12 cellular contexts compared by ENCODE assay signal in the genomic region with DNA sequence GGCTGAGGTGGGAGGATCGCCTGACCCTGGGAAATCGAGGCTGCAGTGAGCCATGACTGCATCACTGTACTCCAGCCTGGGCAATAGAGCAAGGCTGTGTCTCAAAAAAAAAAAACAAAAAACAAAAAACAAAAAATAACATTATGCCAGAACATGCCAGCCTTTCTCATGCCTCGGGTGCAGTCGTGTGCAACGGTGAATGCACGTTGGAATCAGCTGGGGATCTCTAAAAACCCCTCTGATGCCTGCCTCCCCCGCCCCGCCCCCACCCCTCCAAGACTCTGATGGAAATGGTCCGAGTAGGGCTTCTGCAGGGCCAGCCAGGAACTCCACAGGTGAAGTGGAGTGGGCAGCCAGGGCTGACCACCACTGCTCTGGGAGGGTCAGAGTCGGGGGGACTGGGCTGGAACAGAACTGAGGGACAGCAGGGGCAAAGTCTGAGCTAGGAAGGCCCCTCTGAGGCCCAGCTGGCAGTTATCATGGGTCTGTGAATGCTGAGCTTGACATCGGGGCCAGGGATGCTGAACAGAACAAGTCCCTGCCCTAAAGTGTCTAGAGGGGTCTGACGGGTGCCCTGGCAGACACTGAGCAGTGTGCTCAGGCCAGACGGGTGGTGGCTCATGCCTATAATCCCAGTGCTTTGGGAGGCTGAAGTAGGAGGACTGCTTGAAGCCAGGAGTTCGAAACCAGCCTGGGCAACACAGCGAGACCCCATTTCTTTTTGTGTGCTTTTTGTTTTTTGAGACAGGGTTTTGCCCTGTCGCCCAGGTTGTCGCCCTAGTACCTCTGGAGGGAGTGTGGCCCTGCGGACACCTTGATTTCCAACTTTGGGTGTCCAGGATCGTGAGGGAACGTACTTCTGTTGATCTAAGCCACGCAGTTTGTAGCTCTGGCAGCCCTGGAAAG.
DNase-seq lines count a peak whose midpoint lies in the region; ATAC-seq, FAIRE-seq and TF ChIP-seq lines count a peak whose summit lies in the region.
"Had no signal": no experiment of that assay in that cellular context is flagged by ENCODE, and none has a peak within 500 bp of the region (broad histone marks: within the 10 kb centered on the region; RNA-seq: fewer than 3 reads in every experiment).

No MANE protein-coding gene starts in this region.

- H3K9me3 ChIP-seq in heart right ventricle = no peaks in the 10 kb centered on the region
- no peaks in the 10 kb centered on the region; a peak in 1 of 4 replicates for H3K9me3 ChIP-seq in H1 (ENCODE audit: insufficient read depth in 2 of 2, low read depth in 1 of 2, low read length in 1 of 2)
- H3K9me3 ChIP-seq in mucosa of descending colon = no peaks in the 10 kb centered on the region
- no peaks in the 10 kb centered on the region for H3K9me3 ChIP-seq in OCI-LY7 (ENCODE audit: low read length)
- H3K9me3 ChIP-seq: prostate gland had no signal

- TF ChIP-seq EP300 in H1 (IDR thresholded peaks at IDR 0.05; ENCODE audit: borderline replicate concordance in 1 of 2, low read depth in 2 of 2, low read length in 2 of 2) = no peak

- H3K4me2 ChIP-seq in H1 (ENCODE audit: insufficient read depth in 1 of 2, low read depth in 2 of 2, low read length in 2 of 2) (no peak overlapping the region), OCI-LY7 (ENCODE audit: low read length) (no peak overlapping the region)

- H3K79me2 ChIP-seq in H1 (ENCODE audit: control insufficient read depth in 1 of 2, insufficient read depth in 2 of 2, low read length in 2 of 2) = no peaks in the 10 kb centered on the region
- no peaks in the 10 kb centered on the region for H3K79me2 ChIP-seq in OCI-LY7 (ENCODE audit: insufficient read depth, low read depth, low read length)

- TF ChIP-seq CTCF in heart right ventricle (IDR thresholded peaks at IDR 0.05) (no peak), H1 (IDR thresholded peaks at IDR 0.05; ENCODE audit: control extremely low read depth in 1 of 3, insufficient read depth in 1 of 3, low read depth in 1 of 3, low read length in 3 of 3) (no peak), mucosa of descending colon (IDR thresholded peaks at IDR 0.05) (no peak), OCI-LY7 (conservative IDR thresholded peaks at IDR 0.05; ENCODE audit: low read length) (no peak)

- intact Hi-C loops in left cardiac atrium (cut with DNase I) (loop anchor here (2.0 to 10.0 kb wide), 2 partner anchors 185 to 191 kb away; no protein-coding TSS in a partner anchor), heart right ventricle (cut with DNase I) (loop anchor here (1.0 to 10.0 kb wide), 9 partner anchors 55 to 191 kb away; no protein-coding TSS in a partner anchor), mucosa of descending colon (cut with DNase I, micrococcal nuclease) (loop anchor here in 1 of 2 donors (5.0 kb wide), 1 partner anchor 188 kb away; no protein-coding TSS in a partner anchor), OCI-LY7 (cut with micrococcal nuclease; ENCODE audit: unreplicated experiment) (no loop called here)

- no TSS peak for BruUV-seq in OCI-LY7 (replicated peaks; lab: Mats Ljungman, UMichigan)

- H2BK20ac ChIP-seq in H1 (ENCODE audit: low read length) = peak overlapping the region; percentile 93; the same call in 1 of the 2 replicates

- no peak overlapping the region for H3K56ac ChIP-seq in H1 (replicated peaks; ENCODE audit: insufficient read length, low read depth, low read length)

- H3K4ac ChIP-seq in H1 (replicated peaks; ENCODE audit: insufficient read length, low read depth, low read length) = no peak overlapping the region

- H3K36me3 ChIP-seq in heart right ventricle (no peaks in the 10 kb centered on the region), H1 (ENCODE audit: control insufficient read depth in 2 of 4, insufficient read depth in 4 of 4, low read length in 3 of 4) (no peaks in the 10 kb centered on the region), mucosa of descending colon (ENCODE audit: low read depth) (no peaks in the 10 kb centered on the region), OCI-LY7 (ENCODE audit: insufficient read depth, low read length) (no peaks in the 10 kb centered on the region)
- H3K36me3 ChIP-seq: prostate gland had no signal

- no peaks in the 10 kb centered on the region for H3K27me3 ChIP-seq in heart right ventricle
- no peaks in the 10 kb centered on the region for H3K27me3 ChIP-seq in H1 (replicated peaks in 1 of 4; ENCODE audit: control insufficient read depth in 3 of 4, extremely low read depth in 1 of 4, insufficient read depth in 3 of 4, low read length in 3 of 4)

- POLR2A ChIA-PET in H1 (lab: Charles Lee; ENCODE audit: partially characterized antibody) = interaction anchor here (0.6 to 1.8 kb wide), 2 partner anchors 17 kb away, joined by 4 to 6 read pairs; no protein-coding TSS in a partner anchor
- POLR2A ChIA-PET in OCI-LY7 (lab: Charles Lee) = no interaction called here

- H4K20me1 ChIP-seq in H1 (replicated peaks in 1 of 2; ENCODE audit: control insufficient read depth in 1 of 2, insufficient read depth in 2 of 2, low read length in 2 of 2) (peaks cover 0 to 1% of the 10 kb centered on the region in 2 experiments), OCI-LY7 (ENCODE audit: insufficient read depth, low read length) (no peaks in the 10 kb centered on the region)

- 0 out of 2 replicates have a peak overlapping the region, but pooled peaks have one; percentile 90 for H2BK12ac ChIP-seq in H1 (ENCODE audit: low read depth, low read length)

- peak overlapping the region; percentile 39 for H4K91ac ChIP-seq in H1 (replicated peaks; ENCODE audit: insufficient read length, low read length)

- no peaks in the 10 kb centered on the region for H3K79me1 ChIP-seq in H1 (ENCODE audit: low read depth, low read length)

- no peak overlapping the region for H2AK5ac ChIP-seq in H1 (ENCODE audit: low read depth, low read length)

- H3K23me2 ChIP-seq in H1 (ENCODE audit: low read depth, low read length) = no peaks in the 10 kb centered on the region

- H3K9me2 ChIP-seq in OCI-LY7 (ENCODE audit: insufficient read depth, low read length) = no peaks in the 10 kb centered on the region

- CTCF ChIA-PET in H1 (lab: Charles Lee; ENCODE audit: partially characterized antibody) (interaction anchor here (0.6 to 13.4 kb wide), 73 partner anchors 9 to 1153 kb away, joined by 3 to 182 read pairs (median 6); no protein-coding TSS in a partner anchor), OCI-LY7 (lab: Charles Lee; ENCODE audit: unreplicated experiment) (interaction anchor here (0.5 kb wide), 1 partner anchor 316 kb away, joined by 3 read pairs; no protein-coding TSS in a partner anchor)

- H3K4me3 ChIP-seq in heart right ventricle = no peak overlapping the region
- no peak overlapping the region for H3K4me3 ChIP-seq in H1 (ENCODE audit: extremely low read depth in 1 of 4, insufficient read depth in 2 of 4, low read depth in 3 of 4, low read length in 4 of 4)
- no peak overlapping the region for H3K4me3 ChIP-seq in mucosa of descending colon
- no peak overlapping the region for H3K4me3 ChIP-seq in OCI-LY7 (ENCODE audit: low read depth, low read length, poor library complexity, severe bottlenecking)
- H3K4me3 ChIP-seq: prostate gland, SK-N-MC had no signal

- FAIRE-seq in H1 (lab: Jason Lieb, UNC) = no peak
- FAIRE-seq: astrocyte, colon had no signal

- ATAC-seq in left cardiac atrium (no peak), heart right ventricle (no peak), mucosa of descending colon (no peak), GM21447 (IDR thresholded peaks at IDR 0.05; ENCODE audit: unreplicated experiment) (no peak)

- DNase-seq in left cardiac atrium (peak; percentile 12), heart right ventricle (no peak), H1 (ENCODE audit: low read depth in 1 of 2, low spot score in 2 of 2) (peak in 1 of 2 experiments; percentile 40), mucosa of descending colon (peak; percentile 1 to 24 (median 22)), NCI-H82 (lab: John Stamatoyannopoulos, UW) (no peak), OCI-LY7 (ENCODE audit: low spot score) (no peak)
- DNase-seq: HFFc6 had no signal

- no peak overlapping the region for H4K5ac ChIP-seq in H1 (ENCODE audit: insufficient read length, low read depth, low read length)

- TF ChIP-seq POLR2A in H1 (IDR thresholded peaks at IDR 0.05; ENCODE audit: control extremely low read depth in 1 of 2, low read depth in 2 of 2, low read length in 2 of 2) = no peak

- H2BK5ac ChIP-seq in H1 (ENCODE audit: low read depth, low read length) = no peak overlapping the region

- no peak for TF ChIP-seq RAD21 in H1 (IDR thresholded peaks at IDR 0.05 in 1 of 2, conservative IDR thresholded peaks at IDR 0.05 in 1 of 2; ENCODE audit: low read depth in 2 of 2, low read length in 2 of 2)

- peak overlapping the region; percentile 48; the same call in 1 of the 2 replicates for H3K18ac ChIP-seq in H1 (ENCODE audit: extremely low read depth, low read length)

- no peak overlapping the region for H3K27ac ChIP-seq in heart right ventricle
- H3K27ac ChIP-seq in H1 (ENCODE audit: low read depth, low read length) = no peak overlapping the region
- no peak overlapping the region for H3K27ac ChIP-seq in OCI-LY7 (ENCODE audit: low read depth, low read length, poor library complexity, severe bottlenecking)
- H3K27ac ChIP-seq: prostate gland, SK-N-MC had no signal

- no peak overlapping the region for H3K14ac ChIP-seq in H1 (ENCODE audit: insufficient read length)

- 91% methylated on average over 21 of the region's 21 CpGs for WGBS in heart right ventricle, 2 donors
- WGBS in H1 (ENCODE audit: extremely low coverage in 1 of 2, insufficient coverage in 1 of 2, insufficient read length in 1 of 2, insufficient replicate concordance in 2 of 2, low coverage in 1 of 2, low lambda C conversion rate in 2 of 2, missing lambda C conversion rate in 1 of 2), 2 experiments = 88% methylated on average over 20 of the region's 21 CpGs; no CpG with 5 or more reads in 1 of the 2 experiments

- no peak overlapping the region for H4K8ac ChIP-seq in H1 (ENCODE audit: extremely low read depth, insufficient read depth, low read length)

- H3K23ac ChIP-seq in H1 (ENCODE audit: insufficient read length) = no peak overlapping the region

- H2BK120ac ChIP-seq in H1 (replicated peaks; ENCODE audit: low read depth, low read length) = no peak overlapping the region

- peak overlapping the region; percentile 99; the same call in 1 of the 2 replicates for H2BK15ac ChIP-seq in H1 (ENCODE audit: low read length)

- H3K9ac ChIP-seq in H1 (replicated peaks in 1 of 4; ENCODE audit: extremely low read depth in 1 of 4, low read depth in 3 of 4, low read length in 3 of 4) = no peak overlapping the region

- H2AFZ ChIP-seq in H1 (ENCODE audit: low read length) (no peak overlapping the region), OCI-LY7 (ENCODE audit: low read length) (no peak overlapping the region)

- H3K4me1 ChIP-seq in heart right ventricle (peaks cover 3 to 16% (median 8%) of the 10 kb centered on the region in 9 donors), H1 (replicated peaks in 1 of 4; ENCODE audit: control insufficient read depth in 3 of 4, insufficient read depth in 4 of 4, low read length in 3 of 4) (peaks cover 0 to 21% (median 5%) of the 10 kb centered on the region in 4 experiments; a peak in 5 of 7 replicates), mucosa of descending colon (ENCODE audit: low read depth) (peaks cover 19% of the 10 kb centered on the region), OCI-LY7 (ENCODE audit: insufficient read depth, low read length, poor library complexity, severe bottlenecking) (peaks cover 12% of the 10 kb centered on the region)

Comparison
In these comparisons a context has a peak if more than half of its experiments do, and no peak if none do; other contexts are left out.
1. DNase-seq: peak in left cardiac atrium (single experiment) and mucosa of descending colon (3 of 3); none in heart right ventricle (0 of 2), NCI-H82 (single experiment) and OCI-LY7 (single experiment).